8 cellular contexts compared by ENCODE assay signal in genomic region chr5:80672140-80672736, GRCh38. TPM values are rescaled to one million over a fixed set of nuclear protein-coding genes. Genes with fewer than 3 reads are reported as not detected.
DNase-seq lines count a peak whose midpoint lies in the region; ATAC-seq and TF ChIP-seq lines count a peak whose summit lies in the region.

No MANE protein-coding gene starts in this region.

- no peak overlapping the region for H3K4me2 ChIP-seq in parathyroid adenoma (ENCODE audit: low read length)

- TF ChIP-seq CTCF in parathyroid adenoma (IDR thresholded peaks at IDR 0.05) = peak; percentile 78

- H3K4me3 ChIP-seq in SJSA1 = no peak overlapping the region
- no peak overlapping the region for H3K4me3 ChIP-seq in parathyroid adenoma (ENCODE audit: low read depth, low read length)
- no peak overlapping the region for H3K4me3 ChIP-seq in aorta (ENCODE audit: low read length in 2 of 2)

- H3K27ac ChIP-seq in SJSA1 (no peak overlapping the region), parathyroid adenoma (no peak overlapping the region), aorta (ENCODE audit: low read depth in 1 of 2, low read length in 2 of 2) (no peak overlapping the region)

- no peak overlapping the region for H2AFZ ChIP-seq in parathyroid adenoma

- DNase-seq in NCI-H2081 (lab: John Stamatoyannopoulos, UW) (peak; percentile 55 to 64), NCI-H2081 treated with DMSO at 0.1 percent for 48 hours (lab: John Stamatoyannopoulos, UW) (no peak), LHCN-M2 (ENCODE audit: low read depth) (peak; percentile 72), SJSA1 (ENCODE audit: low read depth in 1 of 2, low spot score in 2 of 2) (peak; percentile 43 to 64), foreskin melanocyte (peak; percentile 62), aorta (peak; percentile 80 to 81)
- peak; percentile 41 for DNase-seq in activated gamma-delta T cell treated with anti-CD3 and anti-CD28 coated beads, Interleukin-2, amount 50 U/mL, for 16 hours (ENCODE audit: low read depth)

- peaks cover 53% of the 10 kb centered on the region for H3K36me3 ChIP-seq in SJSA1
- no peaks in the 10 kb centered on the region for H3K36me3 ChIP-seq in parathyroid adenoma (ENCODE audit: control insufficient read depth, insufficient read depth, low read length)
- peaks cover 3 to 8% of the 10 kb centered on the region in 2 donors for H3K36me3 ChIP-seq in aorta (ENCODE audit: control insufficient read depth in 1 of 2, insufficient read depth in 2 of 2, low read length in 1 of 2)

- intact Hi-C loops in aorta (cut with DNase I) = loop anchor here in 1 of 2 donors (5.0 kb wide), 1 partner anchor 185 kb away; the partner anchor contains the start of gene FAM151B

- ATAC-seq in aorta (ENCODE audit: low FRiP score) = peak; percentile 83

- H3K9me3 ChIP-seq in SJSA1 (replicated peaks) (no peaks in the 10 kb centered on the region), parathyroid adenoma (ENCODE audit: control insufficient read depth, low read length) (no peaks in the 10 kb centered on the region), aorta (ENCODE audit: control insufficient read depth, low read length) (no peaks in the 10 kb centered on the region)

- H3K9ac ChIP-seq in parathyroid adenoma = no peak overlapping the region

- H3K4me1 ChIP-seq in SJSA1 (replicated peaks) (no peaks in the 10 kb centered on the region), parathyroid adenoma (no peaks in the 10 kb centered on the region), aorta (ENCODE audit: control insufficient read depth in 1 of 2, insufficient read depth in 2 of 2, low read length in 2 of 2) (no peaks in the 10 kb centered on the region)

- no peaks in the 10 kb centered on the region for H3K27me3 ChIP-seq in SJSA1 (replicated peaks)
- H3K27me3 ChIP-seq in parathyroid adenoma (ENCODE audit: control insufficient read depth, insufficient read depth, low read length) = no peaks in the 10 kb centered on the region
- H3K27me3 ChIP-seq in aorta (ENCODE audit: control insufficient read depth in 1 of 2, insufficient read depth in 2 of 2, low read length in 1 of 2) = no peaks in the 10 kb centered on the region

- H3K79me2 ChIP-seq in parathyroid adenoma = peaks cover 3% of the 10 kb centered on the region

- 24 to 26% methylated on average over 7 of the region's 7 CpGs for WGBS in aorta, 2 donors

RNA-seq across cellular contexts. Expression of gene DHFR, which starts 17.5 kb away (rescaled TPM):
- 112 and 131 TPM in 2 replicates for total RNA-seq in LHCN-M2 (2014; rRNA removed)
- polyA plus RNA-seq in LHCN-M2 (2012) = 37.7 TPM
- 145 and 147 TPM in 2 replicates for total RNA-seq in SJSA1 (2014; rRNA removed; shearing (Covaris generic))
- 10 to 100 TPM in 1 of 2 donors, 1 to 10 TPM in 1; 4.5 to 10.9 TPM for total RNA-seq in aorta
- 10 to 100 TPM in 1 of 2 donors, 1 to 10 TPM in 1; 5.4 to 21.0 TPM for polyA plus RNA-seq in aorta

RNA-seq across cellular contexts. Expression of gene MSH3, which starts 17.8 kb away (rescaled TPM):
- total RNA-seq in LHCN-M2 (2014; rRNA removed) = 12.6 and 15.8 TPM in 2 replicates
- polyA plus RNA-seq in LHCN-M2 (2012) = 5.5 TPM
- total RNA-seq in SJSA1 (2014; rRNA removed; shearing (Covaris generic)) = 7.7 and 12.9 TPM in 2 replicates
- total RNA-seq in aorta = 10 to 100 TPM; 12.8 to 18.1 TPM
- 1 to 10 TPM; 4.2 to 5.5 TPM for polyA plus RNA-seq in aorta
